15 cellular contexts compared by ENCODE assay signal in the genomic region with DNA sequence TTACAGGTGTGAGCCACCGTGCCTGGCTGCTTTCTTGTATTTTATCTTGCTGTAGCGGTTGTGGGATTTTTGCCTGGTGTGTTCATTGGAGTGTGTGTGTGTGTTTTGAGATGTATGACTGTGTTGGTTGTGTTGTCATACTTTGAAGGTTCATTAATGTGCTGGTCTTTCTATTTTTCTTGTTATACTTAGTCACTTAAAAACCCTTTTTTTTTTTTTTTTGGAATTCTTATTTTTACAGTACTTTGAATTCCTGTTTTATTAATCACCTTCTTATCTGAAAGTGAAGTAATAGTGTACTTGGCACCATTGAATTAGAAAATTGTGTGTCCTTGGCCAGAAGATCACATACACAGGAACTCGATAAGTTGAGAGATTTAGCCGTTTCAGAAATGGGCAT. TPM values are rescaled to one million over a fixed set of nuclear protein-coding genes. Genes with fewer than 3 reads are reported as not detected.
DNase-seq lines count a peak whose midpoint lies in the region; ATAC-seq and TF ChIP-seq lines count a peak whose summit lies in the region.
"Had no signal": no experiment of that assay in that cellular context is flagged by ENCODE, and none has a peak within 500 bp of the region (broad histone marks: within the 10 kb centered on the region; RNA-seq: fewer than 3 reads in every experiment).

No MANE protein-coding gene starts in this region.

- H3K36me3 Mint-ChIP-seq in T-helper 17 cell (ENCODE audit: low read depth): no peaks in the 10 kb centered on the region

- peak overlapping the region; percentile 48 for H3K27ac ChIP-seq in RWPE2 (ENCODE audit: poor library complexity, severe bottlenecking)
- H3K27ac ChIP-seq: parathyroid adenoma had no signal

- in situ Hi-C loops in GM13977 (cut with MboI; ENCODE audit: low pct_unique_long_range_greater_than_20kb, low sequenced_read_pairs, unreplicated experiment): no loop called here

- no peaks in the 10 kb centered on the region for H3K36me3 ChIP-seq in RWPE2 (ENCODE audit: low read depth)

- H3K4me1 ChIP-seq in RWPE2 (ENCODE audit: insufficient read depth, poor library complexity, severe bottlenecking): peaks cover 24% of the 10 kb centered on the region

- no peak for TF ChIP-seq CTCF in RWPE2 (IDR thresholded peaks at IDR 0.05; ENCODE audit: poor library complexity, severe bottlenecking)
- TF ChIP-seq CTCF in GM13977 (IDR thresholded peaks at IDR 0.05; ENCODE audit: extremely low read depth, insufficient read depth, missing control alignments): no peak

- H3K27me3 Mint-ChIP-seq in T-helper 17 cell: no peaks in the 10 kb centered on the region
- H3K27me3 Mint-ChIP-seq: CD4-positive, alpha-beta T cell had no signal

- H3K27me3 ChIP-seq in RWPE2 (ENCODE audit: insufficient read depth, poor library complexity, severe bottlenecking): no peaks in the 10 kb centered on the region

- H3K9me3 ChIP-seq in RWPE2 (ENCODE audit: severe bottlenecking): no peaks in the 10 kb centered on the region
- H3K9me3 ChIP-seq in T-helper 17 cell (ENCODE audit: control insufficient read depth, low read length, poor library complexity, severe bottlenecking): no peaks in the 10 kb centered on the region
- H3K9me3 ChIP-seq: mucosa of descending colon had no signal

- DNase-seq in ELR (ENCODE audit: low read depth) (peak; percentile 72), RWPE2 (ENCODE audit: low spot score) (no peak), fibroblast of peridontal ligament (ENCODE audit: extremely low read depth) (peak; percentile 13), renal cortical epithelial cell (ENCODE audit: low read depth) (peak; percentile 81), T-helper 17 cell (no peak), putamen (ENCODE audit: low spot score) (no peak), GM13977 (ENCODE audit: low spot score) (no peak), NCI-H2029 treated with DMSO at 0.1 percent for 48 hours (lab: John Stamatoyannopoulos, UW) (no peak)
- DNase-seq: CD4-positive, alpha-beta T cell; central memory CD4-positive, alpha-beta T cell; head of caudate nucleus; mucosa of descending colon; NCI-H2029; NCI-H526 had no signal

- no peak overlapping the region for H3K27ac Mint-ChIP-seq in T-helper 17 cell
- H3K27ac Mint-ChIP-seq: CD4-positive, alpha-beta T cell had no signal

- H3K4me1 Mint-ChIP-seq in T-helper 17 cell: peaks cover 31% of the 10 kb centered on the region

- no peak overlapping the region for H3K4me3 ChIP-seq in RWPE2 (ENCODE audit: severe bottlenecking)
- H3K4me3 ChIP-seq: mucosa of descending colon had no signal

- ATAC-seq in RWPE2 (ENCODE audit: low read depth): peak; percentile 44
- ATAC-seq in T-helper 17 cell: no peak
- ATAC-seq: mucosa of descending colon had no signal

- H3K4me3 Mint-ChIP-seq in T-helper 17 cell: no peak overlapping the region
- H3K4me3 Mint-ChIP-seq: CD4-positive, alpha-beta T cell had no signal

RNA-seq across cellular contexts. Expression of a gene that starts 30.2 kb away (rescaled TPM):
- total RNA-seq in renal cortical epithelial cell: 10.3 and 11.8 TPM in 2 replicates
- total RNA-seq in T-helper 17 cell: 10 to 100 TPM; 21.5 to 23.0 TPM

Comparison
In these comparisons a context has a peak if more than half of its experiments do, and no peak if none do; other contexts are left out.
1. DNase-seq: peak in ELR (single experiment), fibroblast of peridontal ligament (single experiment) and renal cortical epithelial cell (single experiment); none in RWPE2 (single experiment), T-helper 17 cell (0 of 3), putamen (single experiment), GM13977 (single experiment) and NCI-H2029 treated with DMSO at 0.1 percent for 48 hours (single experiment).